29 cellular contexts compared by ENCODE assay signal in the genomic region with DNA sequence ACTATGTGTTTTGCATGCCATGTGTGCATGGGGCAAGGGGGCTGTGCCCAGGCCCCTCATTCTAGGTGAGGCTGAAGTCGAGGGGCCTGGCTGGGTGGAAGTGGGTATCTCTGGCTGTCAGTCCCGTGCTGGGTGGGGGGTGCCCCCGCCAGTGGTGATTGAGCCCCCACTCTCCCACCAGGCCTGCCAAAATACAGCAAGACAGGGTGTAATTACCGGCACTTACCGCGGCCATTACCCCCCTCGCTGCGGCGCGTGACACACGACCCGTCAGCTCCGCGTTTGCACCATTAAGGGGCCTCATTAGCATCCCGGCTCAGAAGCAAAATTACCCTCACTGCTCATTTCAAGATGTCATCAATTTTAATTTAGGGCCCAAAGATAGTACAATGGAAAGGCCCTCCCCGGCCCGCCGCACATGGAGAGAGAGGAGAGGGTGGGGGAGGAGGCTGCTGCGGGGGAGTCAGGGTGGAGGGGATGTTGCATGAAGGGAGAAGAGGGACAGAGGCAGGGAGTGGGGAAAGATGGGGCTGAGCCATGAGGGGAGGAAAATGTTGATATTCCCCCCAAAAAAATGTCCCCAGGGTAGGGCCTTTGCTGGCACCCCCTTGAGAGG. TPM values are rescaled to one million over a fixed set of nuclear protein-coding genes. Genes with fewer than 3 reads are reported as not detected.
DNase-seq lines count a peak whose midpoint lies in the region; TF ChIP-seq lines count a peak whose summit lies in the region.
"Had no signal": no experiment of that assay in that cellular context is flagged by ENCODE, and none has a peak within 500 bp of the region (broad histone marks: within the 10 kb centered on the region; RNA-seq: fewer than 3 reads in every experiment).

No MANE protein-coding gene starts in this region.

- H3K27ac Mint-ChIP-seq in HFFc6, result no peak overlapping the region
- H3K27ac Mint-ChIP-seq: activated CD4-positive, alpha-beta memory T cell treated with anti-CD3 and anti-CD28 coated beads for 36 hours; activated naive CD4-positive, alpha-beta T cell treated with anti-CD3 and anti-CD28 coated beads, Interleukin-2, amount 50 U/mL, for 72 hours; CD4-positive, alpha-beta memory T cell; naive B cell; T-helper 17 cell had no signal

- no peak overlapping the region for H2AFZ ChIP-seq in osteoblast (ENCODE audit: low read length)

- peaks cover 23% of the 10 kb centered on the region for H3K27me3 Mint-ChIP-seq in HFFc6 (ENCODE audit: insufficient read depth)

- no peaks in the 10 kb centered on the region for H3K36me3 ChIP-seq in iPS-18a (ENCODE audit: control insufficient read depth, low read depth, low read length)
- no peaks in the 10 kb centered on the region for H3K36me3 ChIP-seq in osteoblast (ENCODE audit: insufficient read depth, low read length)
- H3K36me3 ChIP-seq: cardiac muscle cell, left lung, tibial nerve had no signal

- peaks cover 17% of the 10 kb centered on the region for H3K27me3 ChIP-seq in iPS-18a (ENCODE audit: control insufficient read depth, insufficient read depth, low read length)
- H3K27me3 ChIP-seq in osteoblast (ENCODE audit: insufficient read depth, low read length), result no peaks in the 10 kb centered on the region
- H3K27me3 ChIP-seq: cardiac muscle cell, left lung had no signal

- TF ChIP-seq CTCF in osteoblast (IDR thresholded peaks at IDR 0.05; ENCODE audit: extremely low read depth, low read depth, low read length) (no peak), HFFc6 (IDR thresholded peaks at IDR 0.05) (no peak)

- no peaks in the 10 kb centered on the region for H3K9me3 ChIP-seq in iPS-18a (ENCODE audit: control insufficient read depth, low read depth, low read length)
- no peaks in the 10 kb centered on the region for H3K9me3 ChIP-seq in osteoblast (ENCODE audit: low read depth, low read length)
- H3K9me3 ChIP-seq: left lung, tibial nerve had no signal

- H3K4me2 ChIP-seq in osteoblast (ENCODE audit: insufficient read depth, low read length), result no peak overlapping the region
- H3K4me2 ChIP-seq: smooth muscle cell had no signal

- no peak overlapping the region for H3K27ac ChIP-seq in iPS-18a (ENCODE audit: low read length)
- H3K27ac ChIP-seq in osteoblast (ENCODE audit: low read depth, low read length), result no peak overlapping the region
- H3K27ac ChIP-seq: cardiac muscle cell, left lung, RWPE1, SK-N-MC, tibial nerve had no signal

- DNase-seq in NCI-H2081 (lab: John Stamatoyannopoulos, UW), result peak; percentile 28 to 57
- no peak for DNase-seq in NCI-H2081 treated with DMSO at 0.1 percent for 48 hours (lab: John Stamatoyannopoulos, UW)
- DNase-seq in NCI-H2227 treated with DMSO at 0.1 percent for 48 hours (lab: John Stamatoyannopoulos, UW), result peak; percentile 73
- peak; percentile 39 for DNase-seq in osteoblast (ENCODE audit: insufficient read length, low spot score, missing footprints)
- no peak for DNase-seq in stimulated activated CD4-positive, alpha-beta T cell treated with anti-CD3 and anti-CD28 coated beads, Interleukin-15, amount 100 ng/mL, for 24 hours
- DNase-seq in kidney tubule cell (ENCODE audit: low spot score), result no peak
- no peak for DNase-seq in HFFc6
- DNase-seq: 8988T; activated CD4-positive, alpha-beta memory T cell treated with anti-CD3 and anti-CD28 coated beads for 36 hours; activated CD4-positive, CD25-positive, alpha-beta regulatory T cell treated with anti-CD3 and anti-CD28 coated beads, Interleukin-2, amount 50 U/mL, for 72 hours; activated CD8-positive, alpha-beta memory T cell treated with anti-CD3 and anti-CD28 coated beads, Interleukin-2, amount 50 U/mL, for 48 hours; anterior cingulate cortex; CD4-positive, alpha-beta memory T cell; cortex of kidney; DMS 273 treated with DMSO at 0.1 percent for 48 hours; foreskin fibroblast; HCEC 1CT; naive B cell; NCI-H526 treated with DMSO at 0.1 percent for 48 hours; T-helper 17 cell had no signal

- H3K4me1 ChIP-seq in iPS-18a (ENCODE audit: control insufficient read depth, low read depth, low read length) (peaks cover 3% of the 10 kb centered on the region), osteoblast (ENCODE audit: insufficient read depth, low read length) (no peaks in the 10 kb centered on the region)

- H3K9me3 Mint-ChIP-seq in HFFc6, result no peaks in the 10 kb centered on the region
- H3K9me3 Mint-ChIP-seq: activated CD4-positive, alpha-beta memory T cell treated with anti-CD3 and anti-CD28 coated beads for 36 hours; activated naive CD4-positive, alpha-beta T cell treated with anti-CD3 and anti-CD28 coated beads, Interleukin-2, amount 50 U/mL, for 72 hours; CD4-positive, alpha-beta memory T cell; naive B cell had no signal

- no peaks in the 10 kb centered on the region for H3K36me3 Mint-ChIP-seq in HFFc6 (ENCODE audit: low read depth)
- H3K36me3 Mint-ChIP-seq: activated CD4-positive, alpha-beta memory T cell treated with anti-CD3 and anti-CD28 coated beads for 36 hours; activated naive CD4-positive, alpha-beta T cell treated with anti-CD3 and anti-CD28 coated beads, Interleukin-2, amount 50 U/mL, for 72 hours; CD4-positive, alpha-beta memory T cell; naive B cell had no signal

- no peaks in the 10 kb centered on the region for H3K79me2 ChIP-seq in osteoblast (ENCODE audit: insufficient read depth, low read length)

- no peaks in the 10 kb centered on the region for H4K20me1 ChIP-seq in osteoblast (ENCODE audit: insufficient read depth, low read length)

- H3K9ac ChIP-seq in iPS-18a (ENCODE audit: low read length), result no peak overlapping the region

- H3K4me3 ChIP-seq in iPS-18a (ENCODE audit: low read length) (peak overlapping the region; percentile 38), osteoblast (ENCODE audit: insufficient read depth, low read length) (no peak overlapping the region)
- H3K4me3 ChIP-seq: cardiac muscle cell, left lung, SK-N-MC, smooth muscle cell, tibial nerve had no signal

- no peak overlapping the region for H3K4me3 Mint-ChIP-seq in HFFc6
- H3K4me3 Mint-ChIP-seq: activated CD4-positive, alpha-beta memory T cell treated with anti-CD3 and anti-CD28 coated beads for 36 hours; CD4-positive, alpha-beta memory T cell; naive B cell; T-helper 17 cell had no signal

- no peaks in the 10 kb centered on the region for H3K4me1 Mint-ChIP-seq in HFFc6 (ENCODE audit: low read depth)

RNA-seq across cellular contexts. Expression of a gene that starts 39.3 kb away (rescaled TPM):
- 0.72 and 5.3 TPM in 2 replicates for total RNA-seq in osteoblast
- under 1 TPM in 2 of 6 experiments, not detected in 4; 0.38 to 0.96 TPM for total RNA-seq in HFFc6 (2021; fragmentation: NEBNext Ultra II Directional; extraction: Animal tissue kit (Norgen Biotek cat#: 25700))
- total RNA-seq: activated CD4-positive, alpha-beta memory T cell treated with anti-CD3 and anti-CD28 coated beads for 36 hours; activated naive CD4-positive, alpha-beta T cell treated with anti-CD3 and anti-CD28 coated beads, Interleukin-2, amount 50 U/mL, for 72 hours; CD4-positive, alpha-beta memory T cell; OCI-LY7; T-helper 17 cell had no signal

RNA-seq across cellular contexts. Expression of a gene that starts 57.9 kb away (rescaled TPM):
- 5.1 and 5.6 TPM in 2 replicates for total RNA-seq in osteoblast
- 10 to 100 TPM in 4 of 6 experiments, 1 to 10 TPM in 2; 8.7 to 14.2 (median 11.0) TPM for total RNA-seq in HFFc6 (2021; fragmentation: NEBNext Ultra II Directional; extraction: Animal tissue kit (Norgen Biotek cat#: 25700))

Comparison
In these comparisons a context has a peak if more than half of its experiments do, and no peak if none do; other contexts are left out.
1. DNase-seq: peak in NCI-H2081 (2 of 2), NCI-H2227 treated with DMSO at 0.1 percent for 48 hours (single experiment) and osteoblast (single experiment); none in NCI-H2081 treated with DMSO at 0.1 percent for 48 hours (single experiment), stimulated activated CD4-positive, alpha-beta T cell treated with anti-CD3 and anti-CD28 coated beads, Interleukin-15, amount 100 ng/mL, for 24 hours (single experiment), kidney tubule cell (single experiment) and HFFc6 (single experiment).